ENCODE assay signal across 32 cellular contexts in genomic region chr14:89794096-89794495, GRCh38.
A peak's percentile ranks its signal among the peaks of the same experiment; 100 is the strongest.
DNase-seq lines count a peak whose midpoint lies in the region; ATAC-seq and TF ChIP-seq lines count a peak whose summit lies in the region.
"Had no signal": no experiment of that assay in that cellular context is flagged by ENCODE, and none has a peak within 500 bp of the region (broad histone marks: within the 10 kb centered on the region; RNA-seq: fewer than 3 reads in every experiment).

No MANE protein-coding gene starts in this region.

- H3K4me1 ChIP-seq in tibial nerve (peaks cover 0 to 13% (median 7%) of the 10 kb centered on the region in 4 donors), esophagus squamous epithelium (peaks cover 0 to 8% (median 0%) of the 10 kb centered on the region in 3 donors)

- H3K27ac ChIP-seq in adipose tissue (ENCODE audit: low read depth, low read length): peak overlapping the region; percentile 26
- H3K27ac ChIP-seq in tibial nerve: peak overlapping the region; percentile 76 to 93 (median 88)
- peak overlapping the region in 2 of 4 donors; percentile 47 to 77 for H3K27ac ChIP-seq in esophagus squamous epithelium
- H3K27ac ChIP-seq: KMS-11, RWPE1 had no signal

- H3K9me3 ChIP-seq in tibial nerve (no peaks in the 10 kb centered on the region), esophagus squamous epithelium (no peaks in the 10 kb centered on the region)
- H3K9me3 ChIP-seq: MG63 had no signal

- peak; percentile 66 to 93 for TF ChIP-seq EP300 in tibial nerve (IDR thresholded peaks at IDR 0.05)

- peaks cover 0 to 2% (median under 1%) of the 10 kb centered on the region in 4 donors for H3K4me1 Mint-ChIP-seq in naive thymus-derived CD8-positive, alpha-beta T cell
- H3K4me1 Mint-ChIP-seq: activated B cell treated with CpG ODN at 0.5 μM for 24 hours; activated naive CD8-positive, alpha-beta T cell treated with anti-CD3 and anti-CD28 coated beads, Interleukin-2, amount 10 ng/mL, durations not matched to agents 7 days and 5 days; B cell; central memory CD8-positive, alpha-beta T cell; immature natural killer cell had no signal

- intact Hi-C loops in Right ventricle myocardium superior (cut with DNase I): no loop called here
- intact Hi-C loops in esophagus squamous epithelium (cut with DNase I): no loop called here

- TF ChIP-seq POLR2A in tibial nerve (IDR thresholded peaks at IDR 0.05): no peak
- no peak for TF ChIP-seq POLR2A in esophagus squamous epithelium (IDR thresholded peaks at IDR 0.05)

- peaks cover 0 to 2% (median 0%) of the 10 kb centered on the region in 5 donors for H3K27me3 Mint-ChIP-seq in naive thymus-derived CD8-positive, alpha-beta T cell
- H3K27me3 Mint-ChIP-seq: activated B cell treated with CpG ODN at 0.5 μM for 24 hours; activated T-cell treated with anti-CD3 and anti-CD28 coated beads, Interleukin-2, amount 50 U/mL, for 24 hours; B cell; central memory CD8-positive, alpha-beta T cell; dendritic cell treated with granulocyte-macrophage colony-stimulating factor and Interleukin-4, amounts not matched to agents 40 ng/mL and 50 ng/mL, for 4 days; progenitor cell of endocrine pancreas; stimulated activated memory B cell treated with anti-CD40 and anti-IgM and Interleukin-4, amounts not matched to agents 10 μg/mL and 1 μg/mL and 100 μg/mL, for 72 hours had no signal

- peak; percentile 75 for ATAC-seq in Right ventricle myocardium superior (ENCODE audit: poor library complexity)
- ATAC-seq in omental fat pad (ENCODE audit: low FRiP score): peak; percentile 61
- ATAC-seq in naive thymus-derived CD8-positive, alpha-beta T cell: no peak
- ATAC-seq in GM21423 (IDR thresholded peaks at IDR 0.05; ENCODE audit: unreplicated experiment): no peak
- ATAC-seq: stimulated activated memory B cell treated with anti-CD40 and anti-IgM and Interleukin-4, amounts not matched to agents 10 μg/mL and 1 μg/mL and 100 μg/mL, for 72 hours had no signal

- DNase-seq in Right ventricle myocardium superior (peak; percentile 83), omental fat pad (ENCODE audit: low spot score) (no peak), tibial nerve (ENCODE audit: low spot score in 2 of 2) (peak; percentile 52 to 63), esophagus squamous epithelium (lab: John Stamatoyannopoulos, UW) (no peak)
- no peak for DNase-seq in naive thymus-derived CD8-positive, alpha-beta T cell
- DNase-seq: activated B cell treated with CpG ODN at 0.5 μM for 24 hours; activated CD4-positive, alpha-beta T cell treated with anti-CD3 and anti-CD28 coated beads, Interleukin-2, amount 50 U/mL, for 1 hour; activated gamma-delta T cell treated with Interleukin-2 at 50 U/mL for 16 hours; activated naive CD8-positive, alpha-beta T cell treated with anti-CD3 and anti-CD28 coated beads, Interleukin-2, amount 10 ng/mL, durations not matched to agents 7 days and 5 days; activated T-cell treated with anti-CD3 and anti-CD28 coated beads, Interleukin-2, amount 50 U/mL, for 24 hours; CD4-positive, alpha-beta memory T cell; DND-41; erythroblast; GF-D8; GOT3; HFFc6; immature natural killer cell; mesendoderm; MG63; NCI-H1105; NCI-H1930; NCI-H526; OCI-M1 had no signal

- H3K27ac Mint-ChIP-seq in naive thymus-derived CD8-positive, alpha-beta T cell: no peak overlapping the region
- H3K27ac Mint-ChIP-seq: activated B cell treated with CpG ODN at 0.5 μM for 24 hours; activated naive CD8-positive, alpha-beta T cell treated with anti-CD3 and anti-CD28 coated beads, Interleukin-2, amount 10 ng/mL, durations not matched to agents 7 days and 5 days; activated T-cell treated with anti-CD3 and anti-CD28 coated beads, Interleukin-2, amount 50 U/mL, for 24 hours; B cell; CD4-positive, alpha-beta memory T cell; dendritic cell treated with granulocyte-macrophage colony-stimulating factor and Interleukin-4, amounts not matched to agents 40 ng/mL and 50 ng/mL, for 4 days; HFFc6; immature natural killer cell; progenitor cell of endocrine pancreas; stimulated activated memory B cell treated with anti-CD40 and anti-IgM and Interleukin-4, amounts not matched to agents 10 μg/mL and 1 μg/mL and 100 μg/mL, for 72 hours had no signal

- POLR2A ChIA-PET in naive thymus-derived CD8-positive, alpha-beta T cell (lab: Charles Lee): no interaction called here

- no peaks in the 10 kb centered on the region for H3K27me3 ChIP-seq in tibial nerve
- H3K27me3 ChIP-seq in esophagus squamous epithelium: no peaks in the 10 kb centered on the region
- H3K27me3 ChIP-seq: MG63 had no signal

- H3K9me3 Mint-ChIP-seq in naive thymus-derived CD8-positive, alpha-beta T cell: no peaks in the 10 kb centered on the region
- H3K9me3 Mint-ChIP-seq: activated B cell treated with CpG ODN at 0.5 μM for 24 hours; activated naive CD8-positive, alpha-beta T cell treated with anti-CD3 and anti-CD28 coated beads, Interleukin-2, amount 10 ng/mL, durations not matched to agents 7 days and 5 days; activated T-cell treated with anti-CD3 and anti-CD28 coated beads, Interleukin-2, amount 50 U/mL, for 24 hours; CD4-positive, alpha-beta memory T cell; central memory CD8-positive, alpha-beta T cell; dendritic cell treated with granulocyte-macrophage colony-stimulating factor and Interleukin-4, amounts not matched to agents 40 ng/mL and 50 ng/mL, for 4 days; HFFc6; immature natural killer cell; stimulated activated memory B cell treated with anti-CD40 and anti-IgM and Interleukin-4, amounts not matched to agents 10 μg/mL and 1 μg/mL and 100 μg/mL, for 72 hours had no signal

- H3K36me3 ChIP-seq in tibial nerve: no peaks in the 10 kb centered on the region
- H3K36me3 ChIP-seq in esophagus squamous epithelium: no peaks in the 10 kb centered on the region
- H3K36me3 ChIP-seq: MG63 had no signal

- no peak for TF ChIP-seq CTCF in omental fat pad (IDR thresholded peaks at IDR 0.05)
- TF ChIP-seq CTCF in tibial nerve (IDR thresholded peaks at IDR 0.05): no peak
- no peak for TF ChIP-seq CTCF in esophagus squamous epithelium (IDR thresholded peaks at IDR 0.05)

- no peak overlapping the region for H3K4me3 Mint-ChIP-seq in naive thymus-derived CD8-positive, alpha-beta T cell
- H3K4me3 Mint-ChIP-seq: activated B cell treated with CpG ODN at 0.5 μM for 24 hours; activated naive CD8-positive, alpha-beta T cell treated with anti-CD3 and anti-CD28 coated beads, Interleukin-2, amount 10 ng/mL, durations not matched to agents 7 days and 5 days; activated T-cell treated with anti-CD3 and anti-CD28 coated beads, Interleukin-2, amount 50 U/mL, for 24 hours; B cell; CD4-positive, alpha-beta memory T cell; central memory CD8-positive, alpha-beta T cell; dendritic cell treated with granulocyte-macrophage colony-stimulating factor and Interleukin-4, amounts not matched to agents 40 ng/mL and 50 ng/mL, for 4 days; HFFc6; immature natural killer cell; stimulated activated memory B cell treated with anti-CD40 and anti-IgM and Interleukin-4, amounts not matched to agents 10 μg/mL and 1 μg/mL and 100 μg/mL, for 72 hours had no signal

- H3K4me3 ChIP-seq in tibial nerve (no peak overlapping the region), esophagus squamous epithelium (no peak overlapping the region)
- H3K4me3 ChIP-seq: MG63 had no signal

- peaks cover 0 to 3% (median 0%) of the 10 kb centered on the region in 3 donors for H3K36me3 Mint-ChIP-seq in naive thymus-derived CD8-positive, alpha-beta T cell
- H3K36me3 Mint-ChIP-seq: activated naive CD8-positive, alpha-beta T cell treated with anti-CD3 and anti-CD28 coated beads, Interleukin-2, amount 10 ng/mL, durations not matched to agents 7 days and 5 days had no signal

- WGBS in adipose tissue, 3 donors: 34 to 75% (median 35%) methylated on average over 3 of the region's 3 CpGs
- WGBS in tibial nerve, 2 donors: 34 to 37% methylated on average over 3 of the region's 3 CpGs
- WGBS in esophagus squamous epithelium, 2 donors: 51 to 74% methylated on average over 3 of the region's 3 CpGs

Comparison
In these comparisons a context has a peak if more than half of its experiments do, and no peak if none do; other contexts are left out.
1. ATAC-seq: peak in Right ventricle myocardium superior (single experiment) and omental fat pad (single experiment); none in naive thymus-derived CD8-positive, alpha-beta T cell (0 of 2) and GM21423 (single experiment).
2. DNase-seq: peak in Right ventricle myocardium superior (single experiment) and tibial nerve (2 of 2); none in omental fat pad (single experiment), esophagus squamous epithelium (single experiment) and naive thymus-derived CD8-positive, alpha-beta T cell (0 of 10).